13 cellular contexts compared by ENCODE assay signal in the genomic region with DNA sequence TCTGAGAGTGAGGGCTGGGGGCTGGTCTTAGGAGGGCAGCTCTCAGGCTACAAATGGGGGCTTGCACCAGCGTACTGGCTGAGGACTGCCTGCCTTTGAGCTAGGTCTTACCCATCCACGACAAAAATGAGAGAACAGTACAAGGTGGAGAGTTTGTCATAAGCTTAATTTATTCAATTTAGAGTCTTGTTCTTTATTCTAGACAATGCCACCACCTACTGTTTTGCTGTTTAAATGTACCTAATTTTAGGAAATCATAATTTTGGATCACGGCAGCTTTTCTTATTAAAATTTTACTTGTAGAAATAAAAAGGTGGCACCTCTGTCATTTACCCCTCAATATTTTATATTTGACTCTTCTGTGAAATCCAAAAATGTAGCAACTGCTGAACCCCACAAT.
A peak's percentile ranks its signal among the peaks of the same experiment; 100 is the strongest.
DNase-seq lines count a peak whose midpoint lies in the region; ATAC-seq and TF ChIP-seq lines count a peak whose summit lies in the region.
"Had no signal": no experiment of that assay in that cellular context is flagged by ENCODE, and none has a peak within 500 bp of the region (broad histone marks: within the 10 kb centered on the region; RNA-seq: fewer than 3 reads in every experiment).

No MANE protein-coding gene starts in this region.

- BruUV-seq in PC-3 (replicated peaks; lab: Mats Ljungman, UMichigan): no TSS peak

- no peaks in the 10 kb centered on the region for H3K36me3 ChIP-seq in PC-3 (ENCODE audit: low read depth, low read length)
- H3K36me3 ChIP-seq: Peyer's patch had no signal

- no peak overlapping the region for H2AFZ ChIP-seq in PC-3 (ENCODE audit: low read length)

- H3K27ac ChIP-seq in PC-3 (ENCODE audit: low read length) (peak overlapping the region; percentile 82), skin epidermis (peak overlapping the region in 18 of 21 experiments; percentile 28 to 86 (median 74))
- H3K27ac ChIP-seq: 22Rv1 had no signal

- H3F3A ChIP-seq in PC-3 (ENCODE audit: low read length, unreplicated experiment): no peaks in the 10 kb centered on the region

- no peak for TF ChIP-seq CTCF in PC-3 (conservative IDR thresholded peaks at IDR 0.05; ENCODE audit: low read depth, low read length)
- no peak for TF ChIP-seq CTCF in fibroblast of mammary gland (conservative IDR thresholded peaks at IDR 0.05; ENCODE audit: control insufficient read depth, insufficient read depth, low read depth, low read length)

- H3K9me3 ChIP-seq in PC-3 (ENCODE audit: low read length): no peaks in the 10 kb centered on the region
- H3K9me3 ChIP-seq: Peyer's patch had no signal

- H4K20me1 ChIP-seq in PC-3 (ENCODE audit: low read length): no peaks in the 10 kb centered on the region

- 0 out of 2 replicates have a peak overlapping the region, but pooled peaks have one; percentile 48 for H3K4me2 ChIP-seq in PC-3 (ENCODE audit: low read length)

- intact Hi-C loops in PC-3 (cut with micrococcal nuclease): no loop called here

- DNase-seq in DMS53 (lab: John Stamatoyannopoulos, UW) (peak; percentile 15), DMS53 treated with DMSO at 0.1 percent for 48 hours (lab: John Stamatoyannopoulos, UW; ENCODE audit: unreplicated experiment) (no peak), PC-3 (peak; percentile 25), fibroblast of mammary gland (ENCODE audit: low read depth) (peak; percentile 30), ecto neural progenitor cell (ENCODE audit: low spot score) (no peak)
- DNase-seq: aorta, DMS79, Peyer's patch had no signal

- peaks cover 16% of the 10 kb centered on the region for H3K4me1 ChIP-seq in PC-3 (ENCODE audit: insufficient read depth, low read length)

- CTCF ChIA-PET in PC-3 (lab: Charles Lee): no interaction called here

- peaks cover 7% of the 10 kb centered on the region; the same call in 1 of the 2 replicates for H3K27me3 ChIP-seq in PC-3 (ENCODE audit: low read length)
- H3K27me3 ChIP-seq: Peyer's patch had no signal

- ATAC-seq in PC-3: no peak
- ATAC-seq in GM21528 (IDR thresholded peaks at IDR 0.05; ENCODE audit: low FRiP score, unreplicated experiment): no peak
- no peak for ATAC-seq in GM19324 (IDR thresholded peaks at IDR 0.05; ENCODE audit: low FRiP score, unreplicated experiment)
- ATAC-seq: K562 had no signal

- no peak overlapping the region for H3K9ac ChIP-seq in PC-3 (ENCODE audit: low read length)

- H3K79me2 ChIP-seq in PC-3 (ENCODE audit: low read length): no peaks in the 10 kb centered on the region

- H3K4me3 ChIP-seq in PC-3 (ENCODE audit: low read length) (no peak overlapping the region), fibroblast of mammary gland (ENCODE audit: control insufficient read depth, low read depth, low read length) (no peak overlapping the region), skin epidermis (no peak overlapping the region)
- H3K4me3 ChIP-seq: K562, Peyer's patch had no signal

- POLR2A ChIA-PET in PC-3 (lab: Charles Lee; ENCODE audit: unreplicated experiment): no interaction called here

- H3K9me2 ChIP-seq in PC-3 (replicated peaks; ENCODE audit: low read length): no peaks in the 10 kb centered on the region

Comparison
In these comparisons a context has a peak if more than half of its experiments do, and no peak if none do; other contexts are left out.
1. DNase-seq: peak in DMS53 (single experiment), PC-3 (single experiment) and fibroblast of mammary gland (single experiment); none in DMS53 treated with DMSO at 0.1 percent for 48 hours (single experiment) and ecto neural progenitor cell (single experiment).